In genomic region chr12:54603173-54603814, GRCh38 we compare ENCODE assay signal across 8 cellular contexts. TPM values are rescaled to one million over a fixed set of nuclear protein-coding genes. Genes with fewer than 3 reads are reported as not detected.
DNase-seq lines count a peak whose midpoint lies in the region; ATAC-seq and TF ChIP-seq lines count a peak whose summit lies in the region.

No MANE protein-coding gene starts in this region.

- peak; percentile 84 for TF ChIP-seq CTCF in AG09319 (IDR thresholded peaks at IDR 0.05; ENCODE audit: low read depth, low read length)

- ATAC-seq in GM18861 (IDR thresholded peaks at IDR 0.05; ENCODE audit: unreplicated experiment) (peak; percentile 92), HG03066 (IDR thresholded peaks at IDR 0.05; ENCODE audit: low read depth, unreplicated experiment) (peak; percentile 93)

- DNase-seq in AG09319 (ENCODE audit: extremely low read depth, low read depth), result no peak
- DNase-seq in NCI-H345 (lab: John Stamatoyannopoulos, UW), result peak; percentile 67
- DNase-seq in activated CD4-positive, alpha-beta T cell treated with anti-CD3 and anti-CD28 coated beads for 4 hours, result peak; percentile 49 to 63
- peak; percentile 45 to 62 for DNase-seq in dermis microvascular lymphatic vessel endothelial cell (ENCODE audit: low read depth in 2 of 2)
- DNase-seq in lung microvascular endothelial cell (ENCODE audit: low read depth in 2 of 2), result peak; percentile 73 to 76
- DNase-seq in stimulated activated CD8-positive, alpha-beta memory T cell treated with anti-CD3 and anti-CD28 coated beads, Interleukin-4, amount 100 ng/mL, for 1 hour (ENCODE audit: low read depth in 2 of 2, low spot score in 1 of 2), result peak; percentile 36 to 40

RNA-seq across cellular contexts. Expression of gene PPP1R1A, which starts 14.8 kb away (rescaled TPM):
- not detected in 2 replicates for total RNA-seq in dermis microvascular lymphatic vessel endothelial cell
- total RNA-seq in lung microvascular endothelial cell, result not detected in 2 replicates

RNA-seq across cellular contexts. Expression of gene LACRT, which starts 31.4 kb away (rescaled TPM):
- total RNA-seq in dermis microvascular lymphatic vessel endothelial cell (not detected in 2 replicates), lung microvascular endothelial cell (not detected in 2 replicates)

RNA-seq across cellular contexts. Expression of gene DCD, which starts 44.9 kb away (rescaled TPM):
- not detected in 2 replicates for total RNA-seq in dermis microvascular lymphatic vessel endothelial cell
- total RNA-seq in lung microvascular endothelial cell, result not detected in 2 replicates

RNA-seq across cellular contexts. Expression of gene PDE1B, which starts 53.9 kb away (rescaled TPM):
- not detected in 2 replicates for total RNA-seq in dermis microvascular lymphatic vessel endothelial cell
- total RNA-seq in lung microvascular endothelial cell, result not detected in 2 replicates
